17 cellular contexts compared by ENCODE assay signal in the genomic region with DNA sequence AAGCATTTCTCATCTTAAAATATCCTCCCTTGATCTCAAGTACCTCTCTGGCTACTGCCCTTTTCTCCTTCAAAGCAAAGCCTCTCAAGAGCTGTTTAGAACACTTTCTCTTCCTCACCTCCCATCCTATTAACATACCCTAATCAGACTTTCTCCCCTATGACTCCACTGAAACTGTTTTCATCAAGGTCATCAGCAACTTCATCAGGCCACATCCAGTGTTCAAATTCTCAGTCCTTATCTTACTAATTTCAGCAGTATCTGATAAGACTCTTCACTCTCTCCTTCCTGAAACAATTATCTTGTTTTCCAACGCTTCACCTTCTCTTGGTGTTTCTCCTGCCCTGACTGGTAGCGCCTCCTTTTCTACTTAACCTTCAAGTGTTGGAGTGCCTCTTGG. TPM values are rescaled to one million over a fixed set of nuclear protein-coding genes. Genes with fewer than 3 reads are reported as not detected.
A peak's percentile ranks its signal among the peaks of the same experiment; 100 is the strongest.
DNase-seq lines count a peak whose midpoint lies in the region; ATAC-seq, FAIRE-seq and TF ChIP-seq lines count a peak whose summit lies in the region.
"Had no signal": no experiment of that assay in that cellular context is flagged by ENCODE, and none has a peak within 500 bp of the region (broad histone marks: within the 10 kb centered on the region; RNA-seq: fewer than 3 reads in every experiment).

No MANE protein-coding gene starts in this region.

- H3K4me2 ChIP-seq in Loucy (ENCODE audit: low read depth, low read length, poor library complexity, severe bottlenecking) (peak overlapping the region; percentile 93), K562 (ENCODE audit: insufficient read depth, low read length) (no peak overlapping the region)

- ATAC-seq in K562: no peak
- no peak for ATAC-seq in stimulated activated effector memory CD8-positive, alpha-beta T cell treated with anti-CD3 and anti-CD28 coated beads, Interleukin-12 subunit alpha, Interleukin-12 subunit beta, amount 100 ng/mL, for 72 hours
- ATAC-seq: HepG2 had no signal

- H3K9ac ChIP-seq in Loucy (ENCODE audit: low read depth, low read length, poor library complexity, severe bottlenecking): no peak overlapping the region
- no peak overlapping the region for H3K9ac ChIP-seq in K562 (ENCODE audit: insufficient read depth in 1 of 2, low read depth in 2 of 2, low read length in 2 of 2)

- no peaks in the 10 kb centered on the region for H3K9me2 ChIP-seq in Loucy (replicated peaks; ENCODE audit: low read depth, low read length)

- peaks cover 56% of the 10 kb centered on the region for H3K4me1 ChIP-seq in Loucy (ENCODE audit: insufficient read depth, low read length, poor library complexity, severe bottlenecking)
- H3K4me1 ChIP-seq in K562 (replicated peaks in 1 of 2; ENCODE audit: control insufficient read depth in 2 of 2, insufficient read depth in 2 of 2, low read length in 2 of 2): peaks cover 3 to 42% of the 10 kb centered on the region in 2 experiments

- WGBS in K562 (ENCODE audit: insufficient coverage, low coverage, missing lambda C conversion rate): 16% methylated on average over 2 of the region's 2 CpGs

- no peaks in the 10 kb centered on the region for H3K27me3 ChIP-seq in Loucy (ENCODE audit: insufficient read depth, low read length, poor library complexity, severe bottlenecking)
- no peaks in the 10 kb centered on the region for H3K27me3 ChIP-seq in K562 (ENCODE audit: control insufficient read depth in 2 of 2, insufficient read depth in 2 of 2, low read length in 2 of 2)
- H3K27me3 ChIP-seq: SJCRH30 had no signal

- H3K4me3 Mint-ChIP-seq in activated T-cell treated with anti-CD3 and anti-CD28 coated beads, Interleukin-2, amount 50 U/mL, for 24 hours: peak overlapping the region; percentile 52
- H3K4me3 Mint-ChIP-seq in stimulated activated effector memory CD8-positive, alpha-beta T cell treated with anti-CD3 and anti-CD28 coated beads, Interleukin-12 subunit alpha, Interleukin-12 subunit beta, amount 100 ng/mL, for 72 hours: peak overlapping the region; percentile 89

- CTCF ChIA-PET in K562 (lab: Yijun Ruan, JAX; ENCODE audit: low intra/inter-chr PET ratio): no interaction called here

- in situ Hi-C loops in K562 (cut with MboI): no loop called here

- no peak for TF ChIP-seq CTCF in Loucy (conservative IDR thresholded peaks at IDR 0.05; ENCODE audit: low read length)
- TF ChIP-seq CTCF in K562 (IDR thresholded peaks at IDR 0.05 in 2 of 3, conservative IDR thresholded peaks at IDR 0.05 in 1 of 3; ENCODE audit: insufficient read depth in 2 of 3, low read depth in 1 of 3, low read length in 3 of 3): no peak

- H3K79me2 ChIP-seq in Loucy (ENCODE audit: insufficient read depth, low read length) (peaks cover 42% of the 10 kb centered on the region), K562 (ENCODE audit: control insufficient read depth, insufficient read depth, low read length) (peaks cover 33% of the 10 kb centered on the region)

- H3K4me1 Mint-ChIP-seq in activated T-cell treated with anti-CD3 and anti-CD28 coated beads, Interleukin-2, amount 50 U/mL, for 24 hours (ENCODE audit: low read depth): peaks cover 63% of the 10 kb centered on the region
- H3K4me1 Mint-ChIP-seq in stimulated activated effector memory CD8-positive, alpha-beta T cell treated with anti-CD3 and anti-CD28 coated beads, Interleukin-12 subunit alpha, Interleukin-12 subunit beta, amount 100 ng/mL, for 72 hours: peaks cover 66% of the 10 kb centered on the region

- POLR2A ChIA-PET in K562 (lab: Yijun Ruan, JAX): interaction anchor here (0.9 to 1.1 kb wide), 2 partner anchors 45 to 110 kb away, joined by 3 read pairs; no protein-coding TSS in a partner anchor

- H3K27ac ChIP-seq in K562 (ENCODE audit: extremely low read depth, low read depth, low read length): 0 out of 3 replicates have a peak overlapping the region, but pooled peaks have one; percentile 12
- H3K27ac ChIP-seq: SJCRH30 had no signal

- no peak for TF ChIP-seq RAD21 in K562 (CRISPR knock-in tag; conservative IDR thresholded peaks at IDR 0.05 in 1 of 2, IDR thresholded peaks at IDR 0.05 in 1 of 2)

- H3K9me3 ChIP-seq in Loucy (ENCODE audit: insufficient read depth, low read depth, low read length): no peaks in the 10 kb centered on the region
- H3K9me3 ChIP-seq in K562 (replicated peaks; ENCODE audit: control insufficient read depth, insufficient read depth, low read depth, low read length): no peaks in the 10 kb centered on the region
- H3K9me3 ChIP-seq: SJCRH30 had no signal

- H3K9me3 Mint-ChIP-seq in activated T-cell treated with anti-CD3 and anti-CD28 coated beads, Interleukin-2, amount 50 U/mL, for 24 hours: no peaks in the 10 kb centered on the region
- H3K9me3 Mint-ChIP-seq in stimulated activated effector memory CD8-positive, alpha-beta T cell treated with anti-CD3 and anti-CD28 coated beads, Interleukin-12 subunit alpha, Interleukin-12 subunit beta, amount 100 ng/mL, for 72 hours: no peaks in the 10 kb centered on the region

- peaks cover 30% of the 10 kb centered on the region for H4K20me1 ChIP-seq in Loucy (ENCODE audit: insufficient read depth, low read length, poor library complexity, severe bottlenecking)
- H4K20me1 ChIP-seq in K562 (replicated peaks; ENCODE audit: control insufficient read depth, insufficient read depth, low read length): no peaks in the 10 kb centered on the region

- no TSS peak for BruUV-seq in K562 (replicated peaks; lab: Mats Ljungman, UMichigan)

- TF ChIP-seq EP300 in K562 (IDR thresholded peaks at IDR 0.05; ENCODE audit: low read length): no peak

- peaks cover 31% of the 10 kb centered on the region for H3K36me3 Mint-ChIP-seq in activated T-cell treated with anti-CD3 and anti-CD28 coated beads, Interleukin-2, amount 50 U/mL, for 24 hours (ENCODE audit: low read depth)
- H3K36me3 Mint-ChIP-seq in stimulated activated effector memory CD8-positive, alpha-beta T cell treated with anti-CD3 and anti-CD28 coated beads, Interleukin-12 subunit alpha, Interleukin-12 subunit beta, amount 100 ng/mL, for 72 hours: peaks cover 34% of the 10 kb centered on the region

- H3K27me3 Mint-ChIP-seq in activated T-cell treated with anti-CD3 and anti-CD28 coated beads, Interleukin-2, amount 50 U/mL, for 24 hours: no peaks in the 10 kb centered on the region

- no peaks in the 10 kb centered on the region for H3F3A ChIP-seq in Loucy (ENCODE audit: low read depth)

- H2AFZ ChIP-seq in Loucy (ENCODE audit: low read length): no peak overlapping the region
- peak overlapping the region; percentile 70 for H2AFZ ChIP-seq in K562 (ENCODE audit: low read depth, low read length)

- TF ChIP-seq POLR2A in K562 (conservative IDR thresholded peaks at IDR 0.05): no peak

- H3K4me3 ChIP-seq in Loucy (ENCODE audit: low read length, poor library complexity, severe bottlenecking): no peak overlapping the region
- H3K4me3 ChIP-seq in K562: no peak overlapping the region
- H3K4me3 ChIP-seq: SJCRH30 had no signal

- intact Hi-C loops in K562 (cut with micrococcal nuclease): no loop called here

- no peaks in the 10 kb centered on the region for H3K9me1 ChIP-seq in K562 (ENCODE audit: control insufficient read depth, insufficient read depth, low read length)

- FAIRE-seq in K562 (lab: Jason Lieb, UNC): no peak
- FAIRE-seq: astrocyte, D721Med, HepG2 had no signal

- H3K36me3 ChIP-seq in Loucy (ENCODE audit: insufficient read depth, low read length) (no peaks in the 10 kb centered on the region), K562 (ENCODE audit: control insufficient read depth, insufficient read depth, low read length) (peaks cover 6% of the 10 kb centered on the region; the same call in 1 of the 3 replicates)
- H3K36me3 ChIP-seq: SJCRH30 had no signal

- no peak for DNase-seq in activated T-cell treated with anti-CD3 and anti-CD28 coated beads, Interleukin-2, amount 50 U/mL, for 24 hours
- DNase-seq in activated T-cell treated with anti-CD3 and anti-CD28 coated beads, Interleukin-2, amount 50 U/mL, for 1 hour: no peak
- DNase-seq in K562 (ENCODE audit: extremely low read depth in 1 of 4, low spot score in 3 of 4) (no peak), epidermal melanocyte (ENCODE audit: insufficient read length, low spot score) (no peak), hippocampal formation (lab: John Stamatoyannopoulos, UW) (no peak)
- no peak for DNase-seq in stimulated activated effector memory CD8-positive, alpha-beta T cell treated with anti-CD3 and anti-CD28 coated beads, Interleukin-12 subunit alpha, Interleukin-12 subunit beta, amount 100 ng/mL, for 72 hours (ENCODE audit: low spot score in 2 of 2)
- no peak for DNase-seq in stimulated activated CD4-positive, alpha-beta T cell treated with anti-CD3 and anti-CD28 coated beads, Interleukin-15, amount 100 ng/mL, for 24 hours
- DNase-seq: ACHN; effector CD4-positive, alpha-beta T cell; H7; MV-4-11; SJCRH30; stimulated activated naive CD4-positive, alpha-beta T cell treated with Interleukin-2 at 50 U/mL for 16 hours had no signal

- H3K27ac Mint-ChIP-seq in activated T-cell treated with anti-CD3 and anti-CD28 coated beads, Interleukin-2, amount 50 U/mL, for 24 hours: peak overlapping the region; percentile 88
- H3K27ac Mint-ChIP-seq in stimulated activated effector memory CD8-positive, alpha-beta T cell treated with anti-CD3 and anti-CD28 coated beads, Interleukin-12 subunit alpha, Interleukin-12 subunit beta, amount 100 ng/mL, for 72 hours: peak overlapping the region; percentile 69

TF ChIP-seq in K562, 482 proteins besides CTCF, POLR2A, EP300 and RAD21 (continues in another document):
- TF ChIP-seq SMARCE1 (IDR thresholded peaks at IDR 0.05) (peak; percentile 45; the same call in 1 of the 2 replicates), DPF2 (IDR thresholded peaks at IDR 0.05) (peak; percentile 52), ZBTB17 (CRISPR knock-in tag; IDR thresholded peaks at IDR 0.05) (no peak), ZNF551 (CRISPR knock-in tag; IDR thresholded peaks at IDR 0.05) (no peak), L3MBTL2 (IDR thresholded peaks at IDR 0.05) (no peak)

RNA-seq across cellular contexts. Expression of a gene that starts 1.5 kb away (rescaled TPM):
- total RNA-seq in K562 (2011; cell fraction: chromatin; rRNA removed; ENCODE audit: low replicate concordance): 4.2 and 14.3 TPM in 2 replicates
- total RNA-seq in K562 (2011; cell fraction: nucleolus; rRNA removed): 2.2 and 3.4 TPM in 2 replicates
- total RNA-seq in K562 (2011; cell fraction: nucleoplasm; rRNA removed): 7.9 and 18.7 TPM in 2 replicates
- 13.4 and 19.0 TPM in 2 replicates for total RNA-seq in K562 (2014; rRNA removed)
- 32.5 and 40.1 TPM in 2 replicates for total RNA-seq in K562 (2014; rRNA removed; fragmentation: Illumina TruSeq; extraction: Trizol)
- total RNA-seq in K562 (2015; rRNA removed; fragmentation: Illumina TruSeq; extraction: Trizol): 19.4 and 24.5 TPM in 2 replicates
- 57.6 and 60.7 TPM in 2 replicates for total RNA-seq in K562 (2021)
- polyA plus RNA-seq in K562 (2011; rRNA removed): 49.0 and 77.3 TPM in 2 replicates
- 11.3 and 24.6 TPM in 2 replicates for polyA plus RNA-seq in K562 (2011; cell fraction: cytosol; rRNA removed)
- 6.6 and 11.5 TPM in 2 replicates for polyA plus RNA-seq in K562 (2011; cell fraction: nucleus; rRNA removed)
- 68.6 and 95.0 TPM in 2 replicates for polyA plus RNA-seq in K562 (2012)
- 68.8 and 86.2 TPM in 2 replicates for polyA plus RNA-seq in K562 (2014; fragmentation: Illumina TruSeq; extraction: Trizol)
- polyA plus RNA-seq in K562 (2014; fragmentation: Nextera tagmentation; extraction: Ambion mirVana): 10 to 100 TPM; 21.3 to 28.9 TPM
- 45.9 and 48.2 TPM in 2 replicates for polyA plus RNA-seq in K562 (2014; rRNA removed)
- polyA minus RNA-seq in K562 (2011; rRNA and poly(A)+ RNA removed): 49.7 and 52.8 TPM in 2 replicates
- polyA minus RNA-seq in K562 (2011; cell fraction: cytosol; rRNA and poly(A)+ RNA removed): 20.3 and 24.0 TPM in 2 replicates
- polyA minus RNA-seq in K562 (2011; cell fraction: nucleus; rRNA and poly(A)+ RNA removed): 4.7 and 9.1 TPM in 2 replicates
